ENCODE assay signal across 8 cellular contexts in genomic region chr7:32427769-32428291, GRCh38.
DNase-seq lines count a peak whose midpoint lies in the region; ATAC-seq and TF ChIP-seq lines count a peak whose summit lies in the region.

No MANE protein-coding gene starts in this region.

- H3K4me3 ChIP-seq in GM06990 (replicated peaks; ENCODE audit: low read depth, low read length) (no peak overlapping the region), hepatocyte (no peak overlapping the region)

- in situ Hi-C loops in SK-MEL-5 (cut with HindIII; ENCODE audit: low pct_unique_long_range_greater_than_20kb, low sequenced_read_pairs), result no loop called here

- H3K9me3 ChIP-seq in hepatocyte (ENCODE audit: low read depth), result no peaks in the 10 kb centered on the region

- no peaks in the 10 kb centered on the region for H3K79me2 ChIP-seq in hepatocyte

- no peaks in the 10 kb centered on the region for H3K9me2 ChIP-seq in hepatocyte (replicated peaks; ENCODE audit: insufficient read depth)

- H3K27ac ChIP-seq in hepatocyte, result no peak overlapping the region

- H3K4me2 ChIP-seq in hepatocyte, result peak overlapping the region; percentile 79

- H3K36me3 ChIP-seq in GM06990 (ENCODE audit: control insufficient read depth, insufficient read depth, low read length) (no peaks in the 10 kb centered on the region), hepatocyte (replicated peaks; ENCODE audit: insufficient read depth, low read depth) (no peaks in the 10 kb centered on the region)

- H2AFZ ChIP-seq in hepatocyte, result no peak overlapping the region

- H4K20me1 ChIP-seq in hepatocyte (ENCODE audit: insufficient read depth, poor library complexity, severe bottlenecking), result no peaks in the 10 kb centered on the region

- TF ChIP-seq CTCF in GM06990 (IDR thresholded peaks at IDR 0.05; ENCODE audit: insufficient read depth, low read length, poor library complexity, severe bottlenecking) (no peak), hepatocyte (IDR thresholded peaks at IDR 0.05; ENCODE audit: poor library complexity) (peak; percentile 36)

- 2% methylated on average over 48 of the region's 48 CpGs for WGBS in hepatocyte (ENCODE audit: low lambda C conversion rate, missing lambda C conversion rate)

- intact Hi-C loops in sciatic nerve (cut with DNase I), result loop anchor here (10.0 kb wide), 1 partner anchor 1423 kb away; no protein-coding TSS in a partner anchor

- peak; percentile 55 for ATAC-seq in HG03378 (IDR thresholded peaks at IDR 0.05; ENCODE audit: unreplicated experiment)
- peak; percentile 65 for ATAC-seq in sciatic nerve
- ATAC-seq in GM18519 (IDR thresholded peaks at IDR 0.05; ENCODE audit: low FRiP score, unreplicated experiment), result no peak
- ATAC-seq in HG03469 (IDR thresholded peaks at IDR 0.05; ENCODE audit: unreplicated experiment), result no peak

- H3K27me3 ChIP-seq in GM06990 (replicated peaks; ENCODE audit: control insufficient read depth, insufficient read depth, low read length), result no peaks in the 10 kb centered on the region; the same call in 1 of the 2 replicates
- H3K27me3 ChIP-seq in hepatocyte, result peaks cover 37% of the 10 kb centered on the region

- DNase-seq in GM06990 (ENCODE audit: extremely low read depth, insufficient read length) (peak; percentile 40), SK-MEL-5 (ENCODE audit: low read depth, low spot score) (peak; percentile 86), amniotic epithelial cell (ENCODE audit: low read depth) (peak; percentile 56), hepatocyte (ENCODE audit: low spot score) (peak; percentile 93), sciatic nerve (ENCODE audit: low spot score) (peak; percentile 80)

- H3K4me1 ChIP-seq in hepatocyte (ENCODE audit: insufficient read depth), result no peaks in the 10 kb centered on the region

Comparison
In these comparisons a context has a peak if more than half of its experiments do, and no peak if none do; other contexts are left out.
1. DNase-seq: peak in every context shown above with its lines; median percentile 93 in hepatocyte; 86 in SK-MEL-5; 80 in sciatic nerve; 56 in amniotic epithelial cell; 40 in GM06990.
2. ATAC-seq: peak in HG03378 (single experiment) and sciatic nerve (single experiment); none in GM18519 (single experiment) and HG03469 (single experiment).